ENCODE assay signal across 8 cellular contexts in genomic region chr7:93231799-93232672, GRCh38. TPM values are rescaled to one million over a fixed set of nuclear protein-coding genes. Genes with fewer than 3 reads are reported as not detected.
A peak's percentile ranks its signal among the peaks of the same experiment; 100 is the strongest.
DNase-seq lines count a peak whose midpoint lies in the region; ATAC-seq and TF ChIP-seq lines count a peak whose summit lies in the region.

VPS50 (plus strand) TSS chr7:93232366; CDS start chr7:93232468, 102 bp downstream.

- H3K9me3 ChIP-seq in mucosa of descending colon, result no peaks in the 10 kb centered on the region

- ATAC-seq in GM21529 (IDR thresholded peaks at IDR 0.05; ENCODE audit: unreplicated experiment) (peak; percentile 99), mucosa of descending colon (peak; percentile 99)

- peak within 1 kb of the TSS; percentile 93 for H3K27ac ChIP-seq in epithelial cell of prostate

- H3K4me1 Mint-ChIP-seq in IgD-negative memory B cell, result peaks cover 12 to 18% (median 17%) of the 10 kb centered on the region in 3 donors

- no peaks in the 10 kb centered on the region for H3K9me3 Mint-ChIP-seq in IgD-negative memory B cell

- intact Hi-C loops in mucosa of descending colon (cut with DNase I, micrococcal nuclease), result no loop called here

- H3K27ac Mint-ChIP-seq in IgD-negative memory B cell, result peak within 1 kb of the TSS; percentile 70 to 98 (median 98)

- no peak for TF ChIP-seq CTCF in mucosa of descending colon (IDR thresholded peaks at IDR 0.05)

- H3K4me1 ChIP-seq in mucosa of descending colon (ENCODE audit: low read depth), result peaks cover 7% of the 10 kb centered on the region

- H3K4me3 ChIP-seq in mucosa of descending colon, result peak within 1 kb of the TSS; percentile 41

- no peaks in the 10 kb centered on the region for H3K36me3 Mint-ChIP-seq in IgD-negative memory B cell

- H3K27me3 Mint-ChIP-seq in IgD-negative memory B cell, result no peaks in the 10 kb centered on the region

- H3K36me3 ChIP-seq in mucosa of descending colon (ENCODE audit: low read depth), result no peaks in the 10 kb centered on the region

- DNase-seq in DMS 273 (lab: John Stamatoyannopoulos, UW; ENCODE audit: unreplicated experiment) (peak; percentile 99), OCI-M2 (lab: John Stamatoyannopoulos, UW; ENCODE audit: unreplicated experiment) (peak; percentile 51), activated T-cell treated with anti-CD3 and anti-CD28 coated beads for 4 hours (peak; percentile 88), epithelial cell of prostate (ENCODE audit: low read depth, low spot score) (peak; percentile 82), mucosa of descending colon (peak; percentile 94 to 99 (median 95))
- peak; percentile 79 for DNase-seq in stimulated activated CD8-positive, alpha-beta memory T cell treated with anti-CD3 and anti-CD28 coated beads, Interleukin-4, amount 100 ng/mL, for 24 hours (ENCODE audit: low read depth)

- H3K4me3 Mint-ChIP-seq in IgD-negative memory B cell, result peak within 1 kb of the TSS; percentile 89 to 100 (median 100)

RNA-seq across cellular contexts. Expression of gene VPS50, which starts in this region (rescaled TPM):
- 14.5 TPM for polyA plus RNA-seq in IgD-negative memory B cell
- 10 to 100 TPM; 24.6 to 42.4 (median 30.2) TPM for total RNA-seq in mucosa of descending colon

Comparison
In these comparisons a context has a peak if more than half of its experiments do, and no peak if none do; other contexts are left out.
1. Peak in every context shown above with its lines: DNase-seq, ATAC-seq, H3K4me3 ChIP-seq and H3K27ac ChIP-seq.